ENCODE assay signal across 8 cellular contexts in genomic region chr21:29232601-29233541, GRCh38.
DNase-seq lines count a peak whose midpoint lies in the region; ATAC-seq and TF ChIP-seq lines count a peak whose summit lies in the region.

No MANE protein-coding gene starts in this region.

- CTCF ChIA-PET in OCI-LY7 (lab: Charles Lee; ENCODE audit: unreplicated experiment), result interaction anchor here (1.1 kb wide), 1 partner anchor 144 kb away, joined by 3 read pairs; no protein-coding TSS in a partner anchor

- H3K4me1 ChIP-seq in OCI-LY7 (ENCODE audit: insufficient read depth, low read length, poor library complexity, severe bottlenecking) (no peaks in the 10 kb centered on the region), tibial artery (peaks cover 0 to 15% (median 13%) of the 10 kb centered on the region in 4 donors), SJCRH30 (peaks cover 13% of the 10 kb centered on the region; the same call in 1 of the 2 replicates)

- H3K27ac ChIP-seq in OCI-LY7 (ENCODE audit: low read depth, low read length, poor library complexity, severe bottlenecking) (no peak overlapping the region), tibial artery (no peak overlapping the region), SJCRH30 (no peak overlapping the region)

- H3K9me2 ChIP-seq in OCI-LY7 (ENCODE audit: insufficient read depth, low read length), result no peaks in the 10 kb centered on the region

- H3K36me3 ChIP-seq in OCI-LY7 (ENCODE audit: insufficient read depth, low read length) (no peaks in the 10 kb centered on the region), tibial artery (no peaks in the 10 kb centered on the region), H7 (replicated peaks; ENCODE audit: control insufficient read depth, insufficient read depth, low read length) (no peaks in the 10 kb centered on the region), SJCRH30 (no peaks in the 10 kb centered on the region)

- POLR2A ChIA-PET in OCI-LY7 (lab: Charles Lee), result interaction anchor here (0.7 to 2.1 kb wide), 4 partner anchors 7 to 68 kb away, joined by 3 to 6 read pairs (median 4); no protein-coding TSS in a partner anchor

- H4K20me1 ChIP-seq in OCI-LY7 (ENCODE audit: insufficient read depth, low read length), result no peaks in the 10 kb centered on the region

- intact Hi-C loops in OCI-LY7 (cut with micrococcal nuclease; ENCODE audit: unreplicated experiment) (loop anchor here (10.0 kb wide), 1 partner anchor 142 kb away; no protein-coding TSS in a partner anchor), tibial artery (cut with DNase I; ENCODE audit: low total_unique reads) (no loop called here)

- no TSS peak for BruUV-seq in OCI-LY7 (replicated peaks; lab: Mats Ljungman, UMichigan)

- H3K4me2 ChIP-seq in OCI-LY7 (ENCODE audit: low read length), result no peak overlapping the region

- TF ChIP-seq CTCF in GM12864 (IDR thresholded peaks at IDR 0.05; ENCODE audit: low read depth, low read length, missing control alignments) (peak; percentile 27), OCI-LY7 (conservative IDR thresholded peaks at IDR 0.05; ENCODE audit: low read length) (peak; percentile 44; the same call in 1 of the 2 replicates), tibial artery (IDR thresholded peaks at IDR 0.05) (no peak)

- H3K9me3 ChIP-seq in OCI-LY7 (ENCODE audit: low read length) (no peaks in the 10 kb centered on the region), tibial artery (no peaks in the 10 kb centered on the region), SJCRH30 (replicated peaks) (no peaks in the 10 kb centered on the region; the same call in 1 of the 2 replicates)

- no peak overlapping the region for H2AFZ ChIP-seq in OCI-LY7 (ENCODE audit: low read length)

- H3K27me3 ChIP-seq in tibial artery (no peaks in the 10 kb centered on the region), H7 (ENCODE audit: control insufficient read depth, insufficient read depth, low read length) (no peaks in the 10 kb centered on the region), SJCRH30 (no peaks in the 10 kb centered on the region)

- H3K79me2 ChIP-seq in OCI-LY7 (ENCODE audit: insufficient read depth, low read depth, low read length), result no peaks in the 10 kb centered on the region

- DNase-seq in GM12864 (ENCODE audit: low read depth), result no peak
- DNase-seq in HCEC 1CT, result peak; percentile 78
- peak; percentile 4 for DNase-seq in OCI-LY7 (ENCODE audit: low spot score)
- peak; percentile 17 for DNase-seq in kidney glomerular epithelial cell (lab: John Stamatoyannopoulos, UW)
- no peak for DNase-seq in tibial artery
- DNase-seq in H7, result no peak
- DNase-seq in SJCRH30, result no peak

- H3K4me3 ChIP-seq in GM12864 (ENCODE audit: low read depth, low read length) (no peak overlapping the region), OCI-LY7 (ENCODE audit: low read depth, low read length, poor library complexity, severe bottlenecking) (no peak overlapping the region), tibial artery (no peak overlapping the region), H7 (ENCODE audit: insufficient read depth, low read depth, low read length) (no peak overlapping the region), SJCRH30 (no peak overlapping the region)

- ATAC-seq in GM21526 (IDR thresholded peaks at IDR 0.05; ENCODE audit: low FRiP score, unreplicated experiment), result no peak

Comparison
In these comparisons a context has a peak if more than half of its experiments do, and no peak if none do; other contexts are left out.
1. DNase-seq: peak in HCEC 1CT (single experiment), OCI-LY7 (single experiment) and kidney glomerular epithelial cell (single experiment); none in GM12864 (single experiment), tibial artery (0 of 2), H7 (single experiment) and SJCRH30 (0 of 2).
2. CTCF ChIP-seq: peak in GM12864 (single experiment) and OCI-LY7 (single experiment); none in tibial artery (0 of 2).